Comparison of ENCODE assay signal across 8 cellular contexts in the genomic region with DNA sequence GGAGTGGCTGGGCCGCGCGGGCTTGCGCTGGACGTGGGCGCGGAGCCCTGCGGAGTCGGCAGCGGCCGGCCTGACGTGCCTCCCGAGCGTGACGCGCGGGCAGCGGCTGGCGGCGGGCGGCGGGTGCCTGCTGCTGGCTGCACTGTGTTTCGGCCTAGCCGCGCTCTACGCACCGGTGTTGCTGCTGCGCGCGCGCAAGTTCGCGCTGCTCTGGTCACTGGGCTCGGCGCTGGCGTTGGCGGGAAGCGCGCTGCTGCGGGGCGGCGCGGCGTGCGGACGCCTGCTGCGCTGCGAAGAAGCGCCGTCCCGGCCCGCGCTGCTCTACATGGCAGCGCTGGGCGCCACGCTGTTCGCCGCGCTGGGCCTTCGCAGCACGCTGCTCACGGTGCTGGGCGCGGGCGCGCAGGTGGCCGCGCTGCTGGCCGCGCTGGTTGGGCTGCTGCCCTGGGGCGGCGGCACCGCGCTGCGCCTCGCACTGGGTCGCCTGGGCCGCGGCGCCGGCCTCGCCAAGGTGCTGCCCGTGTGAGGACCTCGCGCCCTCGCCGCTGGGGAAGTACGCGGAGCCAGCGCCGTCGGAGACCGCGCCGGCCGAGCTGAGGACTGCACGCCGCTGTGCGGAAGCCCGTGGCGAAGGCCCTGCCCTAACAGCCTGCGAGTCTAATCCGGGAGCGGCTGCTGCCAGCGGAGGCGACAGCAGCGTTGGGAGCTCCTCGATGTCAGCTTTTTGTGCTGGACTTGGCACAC. TPM values are rescaled to one million over a fixed set of nuclear protein-coding genes. Genes with fewer than 3 reads are reported as not detected.
DNase-seq lines count a peak whose midpoint lies in the region; ATAC-seq, FAIRE-seq and TF ChIP-seq lines count a peak whose summit lies in the region.

No MANE protein-coding gene starts in this region.

- no peak overlapping the region for H4K91ac ChIP-seq in H9 (ENCODE audit: insufficient read length, low read depth, low read length)

- peaks cover 0 to 4% of the 10 kb centered on the region in 2 experiments; a peak in 1 of 5 replicates for H3K9me3 Mint-ChIP-seq in H9
- H3K9me3 Mint-ChIP-seq in activated naive CD4-positive, alpha-beta T cell treated with anti-CD3 and anti-CD28 coated beads, Interleukin-2, amount 50 U/mL, for 24 hours = no peaks in the 10 kb centered on the region

- H3K27ac ChIP-seq in H9 (ENCODE audit: insufficient read length, low read depth, low read length) = no peak overlapping the region
- H3K27ac ChIP-seq in pancreas = peak overlapping the region; percentile 91 to 99 (median 94)
- peak overlapping the region; percentile 86 for H3K27ac ChIP-seq in tibial artery

- H3K79me1 ChIP-seq in H9 (ENCODE audit: insufficient read depth, low read depth, low read length, poor library complexity, severe bottlenecking) = no peaks in the 10 kb centered on the region

- no peaks in the 10 kb centered on the region for H3K9me3 ChIP-seq in H9 (ENCODE audit: control insufficient read depth, low read depth, low read length)
- no peaks in the 10 kb centered on the region for H3K9me3 ChIP-seq in pancreas
- H3K9me3 ChIP-seq in tibial artery = no peaks in the 10 kb centered on the region

- peaks cover 0 to 5% (median 0%) of the 10 kb centered on the region in 3 donors for H3K36me3 ChIP-seq in pancreas
- H3K36me3 ChIP-seq in tibial artery = peaks cover 6 to 13% (median 11%) of the 10 kb centered on the region in 3 donors

- peak overlapping the region in 2 of 3 experiments; percentile 69 to 81; a peak in 3 of 7 replicates for H3K27ac Mint-ChIP-seq in H9
- peak overlapping the region; percentile 98 for H3K27ac Mint-ChIP-seq in activated naive CD4-positive, alpha-beta T cell treated with anti-CD3 and anti-CD28 coated beads, Interleukin-2, amount 50 U/mL, for 24 hours

- H3K4me1 Mint-ChIP-seq in H9 = peaks cover 18 to 24% of the 10 kb centered on the region in 2 experiments
- H3K4me1 Mint-ChIP-seq in activated naive CD4-positive, alpha-beta T cell treated with anti-CD3 and anti-CD28 coated beads, Interleukin-2, amount 50 U/mL, for 24 hours = peaks cover 45% of the 10 kb centered on the region

- ATAC-seq in pancreas = peak; percentile 69 to 78 (median 72)

- peak overlapping the region; percentile 85 for H3K4me3 Mint-ChIP-seq in H9
- H3K4me3 Mint-ChIP-seq in activated naive CD4-positive, alpha-beta T cell treated with anti-CD3 and anti-CD28 coated beads, Interleukin-2, amount 50 U/mL, for 24 hours = peak overlapping the region; percentile 93

- H3K27me3 ChIP-seq in H9 (ENCODE audit: insufficient read depth, low read length) = no peaks in the 10 kb centered on the region
- H3K27me3 ChIP-seq in pancreas = no peaks in the 10 kb centered on the region
- no peaks in the 10 kb centered on the region for H3K27me3 ChIP-seq in tibial artery

- H4K5ac ChIP-seq in H9 (ENCODE audit: insufficient read length, low read depth, low read length) = no peak overlapping the region

- H3K14ac ChIP-seq in H9 (ENCODE audit: insufficient read depth, low read length) = peak overlapping the region; percentile 86

- H3K4ac ChIP-seq in H9 (ENCODE audit: low read depth, low read length) = no peak overlapping the region

- H2BK12ac ChIP-seq in H9 (ENCODE audit: insufficient read length, low read depth, low read length) = no peak overlapping the region

- H2BK20ac ChIP-seq in H9 (ENCODE audit: low read depth, low read length, poor library complexity, severe bottlenecking) = no peak overlapping the region

- H2AFZ ChIP-seq in H9 (ENCODE audit: low read length) = no peak overlapping the region

- DNase-seq in GM04504 (ENCODE audit: low read depth) (peak; percentile 37), H9 (peak; percentile 75), LoVo (ENCODE audit: low spot score) (peak; percentile 79), SK-N-DZ (ENCODE audit: low spot score) (peak; percentile 71), head of caudate nucleus (peak; percentile 7 to 83 (median 66)), pancreas (peak; percentile 63 to 89 (median 81)), tibial artery (peak; percentile 67 to 84)

- H3K4me1 ChIP-seq in H9 (ENCODE audit: insufficient read depth, low read length) (peaks cover 5% of the 10 kb centered on the region; the same call in 1 of the 2 replicates), pancreas (peaks cover 3 to 19% (median 8%) of the 10 kb centered on the region in 3 donors), tibial artery (peaks cover 0 to 41% (median 22%) of the 10 kb centered on the region in 4 donors)

- no peak overlapping the region for H4K8ac ChIP-seq in H9 (replicated peaks; ENCODE audit: insufficient read length, low read depth, low read length)

- H3K36me3 Mint-ChIP-seq in H9 (ENCODE audit: insufficient read depth in 1 of 3, low read depth in 3 of 3) = peaks cover 0 to 36% (median 34%) of the 10 kb centered on the region in 3 experiments; a peak in 6 of 7 replicates
- H3K36me3 Mint-ChIP-seq in activated naive CD4-positive, alpha-beta T cell treated with anti-CD3 and anti-CD28 coated beads, Interleukin-2, amount 50 U/mL, for 24 hours = peaks cover 16% of the 10 kb centered on the region

- H2AK5ac ChIP-seq in H9 (ENCODE audit: insufficient read length, low read length) = no peak overlapping the region

- peaks cover 5% of the 10 kb centered on the region for H3K23me2 ChIP-seq in H9 (ENCODE audit: insufficient read length, low read depth, low read length, poor library complexity, severe bottlenecking)

- H3K56ac ChIP-seq in H9 (ENCODE audit: insufficient read length, low read depth, low read length) = no peak overlapping the region

- no peak overlapping the region for H3K23ac ChIP-seq in H9 (ENCODE audit: insufficient read length, low read depth, low read length)

- H3K4me2 ChIP-seq in H9 (ENCODE audit: insufficient read depth, insufficient read length, low read length) = peak overlapping the region; percentile 66

- no peak overlapping the region for H2BK15ac ChIP-seq in H9 (ENCODE audit: low read depth, low read length)

- H4K20me1 ChIP-seq in H9 (ENCODE audit: control insufficient read depth, insufficient read depth, insufficient read length) = no peaks in the 10 kb centered on the region

- intact Hi-C loops in head of caudate nucleus (cut with DNase I) (loop anchor here (5.0 kb wide), 2 partner anchors 55 to 175 kb away; a partner anchor contains a TSS), pancreas (cut with DNase I) (no loop called here), tibial artery (cut with DNase I; ENCODE audit: low total_unique reads) (no loop called here)

- H3K9ac ChIP-seq in H9 (ENCODE audit: extremely low read depth, insufficient read length, low read length) = peak overlapping the region; percentile 64

- H3K79me2 ChIP-seq in H9 (ENCODE audit: insufficient read depth, low read length) = peaks cover 3% of the 10 kb centered on the region; the same call in 1 of the 2 replicates

- H3K4me3 ChIP-seq in pancreas = peak overlapping the region; percentile 37 to 78 (median 72)
- peak overlapping the region; percentile 71 to 73 for H3K4me3 ChIP-seq in tibial artery

- WGBS in H9 (ENCODE audit: extremely low coverage, insufficient read length, low lambda C conversion rate) = no CpG with 5 or more reads among the region's 108 CpGs
- WGBS in pancreas, 2 donors = 0% methylated on average over 100 to 108 of the region's 108 CpGs

- H2BK5ac ChIP-seq in H9 (ENCODE audit: insufficient read length, low read length) = no peak overlapping the region

- H3T11ph ChIP-seq in H9 (ENCODE audit: low read length) = no peak overlapping the region

- H2BK120ac ChIP-seq in H9 (ENCODE audit: low read depth, low read length, poor library complexity, severe bottlenecking) = no peak overlapping the region

- no peak overlapping the region for H3K18ac ChIP-seq in H9 (ENCODE audit: insufficient read length, low read depth, low read length)

- FAIRE-seq in pancreas (lab: Jason Lieb, UNC) = no peak

- peaks cover 14% of the 10 kb centered on the region for H3K27me3 Mint-ChIP-seq in H9 (ENCODE audit: low read depth)
- H3K27me3 Mint-ChIP-seq in activated naive CD4-positive, alpha-beta T cell treated with anti-CD3 and anti-CD28 coated beads, Interleukin-2, amount 50 U/mL, for 24 hours = no peaks in the 10 kb centered on the region

- peak; percentile 19; the same call in 2 of the 3 replicates for TF ChIP-seq CTCF in H9 (conservative IDR thresholded peaks at IDR 0.05)
- no peak for TF ChIP-seq CTCF in pancreas (IDR thresholded peaks at IDR 0.05)
- TF ChIP-seq CTCF in tibial artery (IDR thresholded peaks at IDR 0.05) = peak in 1 of 2 experiments; percentile 42

RNA-seq across cellular contexts. Expression of a gene that starts 0.5 kb away (rescaled TPM):
- total RNA-seq in H9 (2021) (4.7 and 5.0 TPM in 2 replicates), pancreas (1 to 10 TPM; 2.7 to 5.7 (median 3.6) TPM)
- 13.7 and 16.2 TPM in 2 replicates for polyA plus RNA-seq in SK-N-DZ (2014; cell fraction: cytosol; rRNA removed)
- 10.8 and 12.8 TPM in 2 replicates for polyA plus RNA-seq in SK-N-DZ (2014; cell fraction: nucleus; rRNA removed)
- polyA plus RNA-seq in pancreas = 1 to 10 TPM; 3.6 to 5.5 TPM

RNA-seq across cellular contexts. Expression of a gene that starts 26.5 kb away (rescaled TPM):
- 5.7 and 5.9 TPM in 2 replicates for total RNA-seq in H9 (2021)
- polyA plus RNA-seq in SK-N-DZ (2014; cell fraction: cytosol; rRNA removed) = 4.7 and 7.0 TPM in 2 replicates
- polyA plus RNA-seq in SK-N-DZ (2014; cell fraction: nucleus; rRNA removed) = 1.4 and 1.9 TPM in 2 replicates
- 1 to 10 TPM; 2.2 to 8.3 (median 4.0) TPM for total RNA-seq in pancreas
- polyA plus RNA-seq in pancreas = 100 to 1,000 TPM in 1 of 2 donors, 10 to 100 TPM in 1; 77.9 to 139 TPM

RNA-seq across cellular contexts. Expression of a gene that starts 55.9 kb away (rescaled TPM):
- 0.35 TPM in 1 of 2 replicates, not detected in the other for total RNA-seq in H9 (2021)
- not detected in 2 replicates for polyA plus RNA-seq in SK-N-DZ (2014; cell fraction: cytosol; rRNA removed)
- not detected in 2 replicates for polyA plus RNA-seq in SK-N-DZ (2014; cell fraction: nucleus; rRNA removed)
- not detected for total RNA-seq in pancreas
- polyA plus RNA-seq in pancreas = 1 to 10 TPM in 1 of 2 donors, under 1 TPM in 1; 0.35 to 1.9 TPM
